20 cellular contexts compared by ENCODE assay signal in the genomic region with DNA sequence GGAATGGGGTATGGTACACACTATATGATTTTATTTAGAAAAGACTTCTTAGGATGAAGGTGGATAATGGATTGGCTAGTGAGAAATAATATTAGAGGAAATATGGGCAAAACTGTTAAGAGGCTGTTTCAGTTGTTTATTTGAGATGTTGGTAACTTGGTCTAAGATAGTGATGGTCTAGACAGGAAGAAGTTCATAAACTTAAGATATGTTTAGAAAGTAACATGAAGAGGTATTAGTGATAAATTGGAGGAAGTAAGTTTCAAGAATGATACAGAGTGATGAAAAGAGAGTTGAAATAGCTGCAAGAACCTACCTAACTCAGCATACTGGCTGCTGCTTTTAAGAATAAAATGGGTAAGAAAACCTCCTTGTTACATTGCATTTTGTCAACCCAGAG. TPM values are rescaled to one million over a fixed set of nuclear protein-coding genes. Genes with fewer than 3 reads are reported as not detected.
A peak's percentile ranks its signal among the peaks of the same experiment; 100 is the strongest.
DNase-seq lines count a peak whose midpoint lies in the region; ATAC-seq and TF ChIP-seq lines count a peak whose summit lies in the region.
"Had no signal": no experiment of that assay in that cellular context is flagged by ENCODE, and none has a peak within 500 bp of the region (broad histone marks: within the 10 kb centered on the region; RNA-seq: fewer than 3 reads in every experiment).

No MANE protein-coding gene starts in this region.

- H3K4me1 Mint-ChIP-seq in activated naive CD8-positive, alpha-beta T cell treated with anti-CD3 and anti-CD28 coated beads, Interleukin-2, amount 50 U/mL, for 24 hours: peaks cover 99% of the 10 kb centered on the region
- H3K4me1 Mint-ChIP-seq: endodermal cell had no signal

- TF ChIP-seq CTCF in SU-DHL-6 (IDR thresholded peaks at IDR 0.05; ENCODE audit: insufficient read depth, low read length, poor library complexity, severe bottlenecking): no peak

- H3K79me2 ChIP-seq in SU-DHL-6 (ENCODE audit: insufficient read depth, low read length): peaks cover 78% of the 10 kb centered on the region

- peaks cover 18 to 33% of the 10 kb centered on the region in 2 donors for H3K36me3 Mint-ChIP-seq in activated naive CD4-positive, alpha-beta T cell treated with anti-CD3 and anti-CD28 coated beads, Interleukin-2, amount 50 U/mL, for 72 hours
- H3K36me3 Mint-ChIP-seq in activated naive CD8-positive, alpha-beta T cell treated with anti-CD3 and anti-CD28 coated beads, Interleukin-2, amount 50 U/mL, for 24 hours (ENCODE audit: low read depth): peaks cover 13% of the 10 kb centered on the region

- no peaks in the 10 kb centered on the region for H3K27me3 ChIP-seq in SU-DHL-6 (ENCODE audit: low read length)
- H3K27me3 ChIP-seq: testis had no signal

- H3K9ac ChIP-seq in SU-DHL-6 (ENCODE audit: low read length): peak overlapping the region; percentile 73

- H3F3A ChIP-seq in SU-DHL-6 (ENCODE audit: insufficient read depth): peaks cover 82% of the 10 kb centered on the region

- no peaks in the 10 kb centered on the region for H3K36me3 ChIP-seq in SU-DHL-6 (ENCODE audit: low read length)

- no peak overlapping the region for H3K4me3 Mint-ChIP-seq in activated naive CD8-positive, alpha-beta T cell treated with anti-CD3 and anti-CD28 coated beads, Interleukin-2, amount 50 U/mL, for 24 hours
- H3K4me3 Mint-ChIP-seq: endodermal cell had no signal

- H3K9me3 ChIP-seq in SU-DHL-6 (ENCODE audit: insufficient read depth, low read length): no peaks in the 10 kb centered on the region
- H3K9me3 ChIP-seq: testis had no signal

- H3K9me3 Mint-ChIP-seq in activated naive CD4-positive, alpha-beta T cell treated with anti-CD3 and anti-CD28 coated beads, Interleukin-2, amount 50 U/mL, for 72 hours: peaks cover 23 to 29% of the 10 kb centered on the region in 2 donors
- peaks cover 13% of the 10 kb centered on the region for H3K9me3 Mint-ChIP-seq in activated naive CD8-positive, alpha-beta T cell treated with anti-CD3 and anti-CD28 coated beads, Interleukin-2, amount 50 U/mL, for 24 hours
- H3K9me3 Mint-ChIP-seq: endodermal cell had no signal

- H3K9me2 ChIP-seq in SU-DHL-6 (replicated peaks; ENCODE audit: insufficient read depth, low read length): no peaks in the 10 kb centered on the region

- H4K20me1 ChIP-seq in SU-DHL-6 (ENCODE audit: low read depth, low read length): no peaks in the 10 kb centered on the region

- no peak for ATAC-seq in activated naive CD4-positive, alpha-beta T cell treated with anti-CD3 and anti-CD28 coated beads, Interleukin-2, amount 50 U/mL, for 72 hours
- no peak for ATAC-seq in activated naive CD8-positive, alpha-beta T cell treated with anti-CD3 and anti-CD28 coated beads, Interleukin-2, amount 50 U/mL, for 24 hours
- ATAC-seq in GM19324 (IDR thresholded peaks at IDR 0.05; ENCODE audit: low FRiP score, unreplicated experiment) (no peak), GM18870 (IDR thresholded peaks at IDR 0.05; ENCODE audit: unreplicated experiment) (no peak)
- ATAC-seq: left ventricle myocardium superior had no signal

- peak overlapping the region; percentile 100 for H3K27ac ChIP-seq in SU-DHL-6 (ENCODE audit: low read depth, low read length)
- H3K27ac ChIP-seq: testis had no signal

- peak overlapping the region; percentile 95 for H3K4me2 ChIP-seq in SU-DHL-6 (ENCODE audit: low read depth, low read length, poor library complexity, severe bottlenecking)

- H2AFZ ChIP-seq in SU-DHL-6 (ENCODE audit: low read depth, low read length, severe bottlenecking): no peak overlapping the region

- no peak for DNase-seq in activated naive CD4-positive, alpha-beta T cell treated with anti-CD3 and anti-CD28 coated beads, Interleukin-2, amount 50 U/mL, for 72 hours (ENCODE audit: low spot score in 2 of 2)
- no peak for DNase-seq in activated naive CD4-positive, alpha-beta T cell treated with anti-CD3 and anti-CD28 coated beads, Interleukin-2, amount 50 U/mL, for 16 hours
- DNase-seq in activated naive CD8-positive, alpha-beta T cell treated with anti-CD3 and anti-CD28 coated beads, Interleukin-2, amount 50 U/mL, for 24 hours: no peak
- no peak for DNase-seq in RPMI8226
- DNase-seq: activated effector memory CD4-positive, alpha-beta T cell treated with anti-CD3 and anti-CD28 coated beads, Interleukin-2, amount 50 U/mL, for 16 hours; endodermal cell; Kasumi-1; left ventricle myocardium superior; NCI-H1092; NCI-H2081 treated with DMSO at 0.1 percent for 48 hours; NCI-H510A; NK-92 treated with Interleukin-12 subunit alpha and Interleukin-12 subunit beta, amount 100 ng/mL, for 24 hours; occipital lobe; retina; stimulated activated CD8-positive, alpha-beta memory T cell treated with anti-CD3 and anti-CD28 coated beads, Interleukin-4, amount 100 ng/mL, for 48 hours; testis had no signal

- H3K27me3 Mint-ChIP-seq in activated naive CD8-positive, alpha-beta T cell treated with anti-CD3 and anti-CD28 coated beads, Interleukin-2, amount 50 U/mL, for 24 hours: no peaks in the 10 kb centered on the region

- peak overlapping the region; percentile 52 for H3K4me3 ChIP-seq in SU-DHL-6 (ENCODE audit: insufficient read depth, low read length, poor library complexity, severe bottlenecking)
- H3K4me3 ChIP-seq: testis had no signal

- H3K27ac Mint-ChIP-seq in activated naive CD4-positive, alpha-beta T cell treated with anti-CD3 and anti-CD28 coated beads, Interleukin-2, amount 50 U/mL, for 72 hours: peak overlapping the region; percentile 51 to 89
- H3K27ac Mint-ChIP-seq in activated naive CD8-positive, alpha-beta T cell treated with anti-CD3 and anti-CD28 coated beads, Interleukin-2, amount 50 U/mL, for 24 hours: peak overlapping the region; percentile 68
- H3K27ac Mint-ChIP-seq: endodermal cell had no signal

RNA-seq across cellular contexts. Expression of gene PTPRC, which starts 9.2 kb away (rescaled TPM):
- 100 to 1,000 TPM; 433 to 644 TPM for total RNA-seq in activated naive CD4-positive, alpha-beta T cell treated with anti-CD3 and anti-CD28 coated beads, Interleukin-2, amount 50 U/mL, for 72 hours
- total RNA-seq: Daoy had no signal
